ENCODE assay signal across 8 cellular contexts in genomic region chr2:61906187-61906470, GRCh38. TPM values are rescaled to one million over a fixed set of nuclear protein-coding genes. Genes with fewer than 3 reads are reported as not detected.
DNase-seq lines count a peak whose midpoint lies in the region; ATAC-seq lines count a peak whose summit lies in the region.

No MANE protein-coding gene starts in this region.

- intact Hi-C loops in dendritic cell treated with granulocyte-macrophage colony-stimulating factor and Interleukin-4, amounts not matched to agents 40 ng/mL and 50 ng/mL, for 4 days (cut with micrococcal nuclease) = loop anchor here (5.0 to 10.0 kb wide), 3 partner anchors 289 to 801 kb away; partner anchors contain the start of genes B3GNT2, EHBP1 and XPO1

- ATAC-seq in GM18502 (IDR thresholded peaks at IDR 0.05; ENCODE audit: poor library complexity, unreplicated experiment) (peak; percentile 17), GM18519 (IDR thresholded peaks at IDR 0.05; ENCODE audit: low FRiP score, unreplicated experiment) (no peak), HG02938 (IDR thresholded peaks at IDR 0.05; ENCODE audit: unreplicated experiment) (no peak)
- ATAC-seq in natural killer cell treated with Interleukin-12 subunit alpha and Interleukin-12 subunit beta and Interleukin-15 and Interleukin-18, amount 100 ng/mL, for 72 hours = peak in 1 of 2 donors; percentile 24

- peak overlapping the region; percentile 90 to 98 (median 96) for H3K4me3 Mint-ChIP-seq in IgD-negative memory B cell
- peak overlapping the region; percentile 100 for H3K4me3 Mint-ChIP-seq in dendritic cell treated with granulocyte-macrophage colony-stimulating factor and Interleukin-4, amounts not matched to agents 40 ng/mL and 50 ng/mL, for 4 days
- H3K4me3 Mint-ChIP-seq in natural killer cell treated with Interleukin-12 subunit alpha and Interleukin-12 subunit beta and Interleukin-15 and Interleukin-18, amount 100 ng/mL, for 72 hours = peak overlapping the region; percentile 97

- no peaks in the 10 kb centered on the region for H3K9me3 Mint-ChIP-seq in IgD-negative memory B cell
- no peaks in the 10 kb centered on the region for H3K9me3 Mint-ChIP-seq in dendritic cell treated with granulocyte-macrophage colony-stimulating factor and Interleukin-4, amounts not matched to agents 40 ng/mL and 50 ng/mL, for 4 days
- H3K9me3 Mint-ChIP-seq in natural killer cell treated with Interleukin-12 subunit alpha and Interleukin-12 subunit beta and Interleukin-15 and Interleukin-18, amount 100 ng/mL, for 72 hours = no peaks in the 10 kb centered on the region

- peaks cover 7 to 21% (median 15%) of the 10 kb centered on the region in 3 donors for H3K4me1 Mint-ChIP-seq in IgD-negative memory B cell
- H3K4me1 Mint-ChIP-seq in dendritic cell treated with granulocyte-macrophage colony-stimulating factor and Interleukin-4, amounts not matched to agents 40 ng/mL and 50 ng/mL, for 4 days (ENCODE audit: low read depth) = peaks cover 7% of the 10 kb centered on the region
- H3K4me1 Mint-ChIP-seq in natural killer cell treated with Interleukin-12 subunit alpha and Interleukin-12 subunit beta and Interleukin-15 and Interleukin-18, amount 100 ng/mL, for 72 hours (ENCODE audit: low read depth in 2 of 2) = peaks cover 15 to 21% of the 10 kb centered on the region in 2 donors

- H3K27ac Mint-ChIP-seq in IgD-negative memory B cell = peak overlapping the region in 2 of 3 donors; percentile 70 to 78
- H3K27ac Mint-ChIP-seq in dendritic cell treated with granulocyte-macrophage colony-stimulating factor and Interleukin-4, amounts not matched to agents 40 ng/mL and 50 ng/mL, for 4 days = peak overlapping the region; percentile 94
- peak overlapping the region; percentile 79 to 97 for H3K27ac Mint-ChIP-seq in natural killer cell treated with Interleukin-12 subunit alpha and Interleukin-12 subunit beta and Interleukin-15 and Interleukin-18, amount 100 ng/mL, for 72 hours

- H3K27me3 Mint-ChIP-seq in IgD-negative memory B cell = no peaks in the 10 kb centered on the region
- no peaks in the 10 kb centered on the region for H3K27me3 Mint-ChIP-seq in dendritic cell treated with granulocyte-macrophage colony-stimulating factor and Interleukin-4, amounts not matched to agents 40 ng/mL and 50 ng/mL, for 4 days
- no peaks in the 10 kb centered on the region for H3K27me3 Mint-ChIP-seq in natural killer cell treated with Interleukin-12 subunit alpha and Interleukin-12 subunit beta and Interleukin-15 and Interleukin-18, amount 100 ng/mL, for 72 hours

- DNase-seq in natural killer cell treated with Interleukin-12 subunit alpha and Interleukin-12 subunit beta and Interleukin-15 and Interleukin-18, amount 100 ng/mL, for 72 hours (ENCODE audit: low spot score) = no peak
- DNase-seq in DMS114 treated with DMSO at 0.1 percent for 48 hours (lab: John Stamatoyannopoulos, UW; ENCODE audit: unreplicated experiment) (no peak), GF-D8 (lab: John Stamatoyannopoulos, UW) (no peak)

- no peaks in the 10 kb centered on the region for H3K36me3 Mint-ChIP-seq in IgD-negative memory B cell
- H3K36me3 Mint-ChIP-seq in dendritic cell treated with granulocyte-macrophage colony-stimulating factor and Interleukin-4, amounts not matched to agents 40 ng/mL and 50 ng/mL, for 4 days (ENCODE audit: low read depth) = peaks cover 8% of the 10 kb centered on the region
- no peaks in the 10 kb centered on the region for H3K36me3 Mint-ChIP-seq in natural killer cell treated with Interleukin-12 subunit alpha and Interleukin-12 subunit beta and Interleukin-15 and Interleukin-18, amount 100 ng/mL, for 72 hours

RNA-seq across cellular contexts. Expression of gene COMMD1, which starts 0.7 kb away (rescaled TPM):
- 55.2 TPM for polyA plus RNA-seq in IgD-negative memory B cell
- total RNA-seq in natural killer cell treated with Interleukin-12 subunit alpha and Interleukin-12 subunit beta and Interleukin-15 and Interleukin-18, amount 100 ng/mL, for 72 hours = 10 to 100 TPM; 34.4 to 44.4 TPM

RNA-seq across cellular contexts. Expression of gene CCT4, which starts 17.7 kb away (rescaled TPM):
- polyA plus RNA-seq in IgD-negative memory B cell = 116 TPM
- 100 to 1,000 TPM; 207 to 291 TPM for total RNA-seq in natural killer cell treated with Interleukin-12 subunit alpha and Interleukin-12 subunit beta and Interleukin-15 and Interleukin-18, amount 100 ng/mL, for 72 hours

RNA-seq across cellular contexts. Expression of gene FAM161A, which starts 52.3 kb away (rescaled TPM):
- polyA plus RNA-seq in IgD-negative memory B cell = 1.4 TPM
- 1 to 10 TPM; 2.2 to 6.6 TPM for total RNA-seq in natural killer cell treated with Interleukin-12 subunit alpha and Interleukin-12 subunit beta and Interleukin-15 and Interleukin-18, amount 100 ng/mL, for 72 hours
